In genomic region chrX:3717742-3718420, GRCh38 we compare ENCODE assay signal across 16 cellular contexts.
"Had no signal": no experiment of that assay in that cellular context is flagged by ENCODE, and none has a peak within 500 bp of the region (broad histone marks: within the 10 kb centered on the region; RNA-seq: fewer than 3 reads in every experiment).

No MANE protein-coding gene starts in this region.

- ATAC-seq: activated CD8-positive, alpha-beta T cell treated with anti-CD3 and anti-CD28 coated beads for 36 hours; effector memory CD8-positive, alpha-beta T cell; left lobe of liver; natural killer cell; T-cell had no signal

- DNase-seq: activated CD4-positive, alpha-beta T cell treated with anti-CD3 and anti-CD28 coated beads for 4 hours; activated CD8-positive, alpha-beta memory T cell treated with anti-CD3 and anti-CD28 coated beads, Interleukin-2, amount 50 U/mL, for 4 hours; activated CD8-positive, alpha-beta T cell treated with anti-CD3 and anti-CD28 coated beads for 36 hours; activated naive CD8-positive, alpha-beta T cell treated with anti-CD3 and anti-CD28 coated beads, Interleukin-2, amount 10 ng/mL, durations not matched to agents 7 days and 5 days; central memory CD4-positive, alpha-beta T cell; effector memory CD8-positive, alpha-beta T cell; erythroblast; foreskin melanocyte; head of caudate nucleus; natural killer cell; stimulated activated CD4-positive, alpha-beta T cell treated with anti-CD3 and anti-CD28 coated beads, Interleukin-15, amount 100 ng/mL, for 24 hours; stimulated activated CD4-positive, alpha-beta T cell treated with anti-CD3 and anti-CD28 coated beads, Interleukin-4, amount 100 ng/mL, for 4 hours; T-cell; WERI-Rb-1 had no signal

- H3K27ac Mint-ChIP-seq: activated CD8-positive, alpha-beta T cell treated with anti-CD3 and anti-CD28 coated beads for 36 hours; activated naive CD8-positive, alpha-beta T cell treated with anti-CD3 and anti-CD28 coated beads, Interleukin-2, amount 10 ng/mL, durations not matched to agents 7 days and 5 days; natural killer cell; T-cell had no signal

- H3K36me3 ChIP-seq: ascending aorta, WERI-Rb-1 had no signal

- H3K4me1 ChIP-seq: ascending aorta had no signal

- H3K27ac ChIP-seq: ascending aorta, WERI-Rb-1 had no signal

- H3K27me3 ChIP-seq: ascending aorta had no signal

- H3K4me3 ChIP-seq: ascending aorta had no signal

- H3K9me3 ChIP-seq: ascending aorta had no signal

- H3K27me3 Mint-ChIP-seq: activated CD8-positive, alpha-beta T cell treated with anti-CD3 and anti-CD28 coated beads for 36 hours; effector memory CD8-positive, alpha-beta T cell; T-cell had no signal

- H3K9me3 Mint-ChIP-seq: activated CD8-positive, alpha-beta T cell treated with anti-CD3 and anti-CD28 coated beads for 36 hours; activated naive CD8-positive, alpha-beta T cell treated with anti-CD3 and anti-CD28 coated beads, Interleukin-2, amount 10 ng/mL, durations not matched to agents 7 days and 5 days; effector memory CD8-positive, alpha-beta T cell; natural killer cell; T-cell had no signal

- H3K4me1 Mint-ChIP-seq: activated naive CD8-positive, alpha-beta T cell treated with anti-CD3 and anti-CD28 coated beads, Interleukin-2, amount 10 ng/mL, durations not matched to agents 7 days and 5 days; natural killer cell had no signal

- H3K4me3 Mint-ChIP-seq: activated CD8-positive, alpha-beta T cell treated with anti-CD3 and anti-CD28 coated beads for 36 hours; activated naive CD8-positive, alpha-beta T cell treated with anti-CD3 and anti-CD28 coated beads, Interleukin-2, amount 10 ng/mL, durations not matched to agents 7 days and 5 days; effector memory CD8-positive, alpha-beta T cell; natural killer cell; T-cell had no signal

- H3K36me3 Mint-ChIP-seq: activated naive CD8-positive, alpha-beta T cell treated with anti-CD3 and anti-CD28 coated beads, Interleukin-2, amount 10 ng/mL, durations not matched to agents 7 days and 5 days; natural killer cell; T-cell had no signal
